ENCODE assay signal across 8 cellular contexts in genomic region chr16:11205754-11206459, GRCh38. TPM values are rescaled to one million over a fixed set of nuclear protein-coding genes. Genes with fewer than 3 reads are reported as not detected.
DNase-seq lines count a peak whose midpoint lies in the region; ATAC-seq and TF ChIP-seq lines count a peak whose summit lies in the region.

No MANE protein-coding gene starts in this region.

- H3K9ac ChIP-seq in mesenchymal stem cell (ENCODE audit: low read length) = no peak overlapping the region

- H3K4me2 ChIP-seq in mesenchymal stem cell (ENCODE audit: low read length, poor library complexity, severe bottlenecking) = no peak overlapping the region

- H3K27ac Mint-ChIP-seq in activated naive CD8-positive, alpha-beta T cell treated with anti-CD3 and anti-CD28 coated beads for 36 hours = peak overlapping the region; percentile 92

- peak overlapping the region; percentile 30 to 82 for H2BK12ac ChIP-seq in mesenchymal stem cell (ENCODE audit: low read length in 2 of 2)

- H3K4ac ChIP-seq in mesenchymal stem cell (ENCODE audit: low read depth in 1 of 2, low read length in 2 of 2) = peak overlapping the region; percentile 44 to 55

- TF ChIP-seq POLR2A in prostate gland (IDR thresholded peaks at IDR 0.05) = no peak

- no peak overlapping the region for H2BK120ac ChIP-seq in mesenchymal stem cell (ENCODE audit: low read depth, low read length)

- intact Hi-C loops in prostate gland (cut with DNase I) = no loop called here

- H4K8ac ChIP-seq in mesenchymal stem cell (ENCODE audit: low read length) = peak overlapping the region; percentile 47

- H3K79me1 ChIP-seq in mesenchymal stem cell (replicated peaks; ENCODE audit: low read length, poor library complexity, severe bottlenecking) = no peaks in the 10 kb centered on the region

- H2BK15ac ChIP-seq in mesenchymal stem cell (ENCODE audit: low read depth, poor library complexity, severe bottlenecking) = peak overlapping the region; percentile 39

- H3K4me3 ChIP-seq in GM06990 (replicated peaks; ENCODE audit: low read depth, low read length) (no peak overlapping the region), mesenchymal stem cell (ENCODE audit: insufficient read depth in 1 of 2, low read depth in 1 of 2, low read length in 2 of 2) (no peak overlapping the region), prostate gland (no peak overlapping the region)

- no peak overlapping the region for H3K27ac ChIP-seq in mesenchymal stem cell (ENCODE audit: low read length, poor library complexity, severe bottlenecking)
- no peak overlapping the region for H3K27ac ChIP-seq in prostate gland

- DNase-seq in GM06990 (ENCODE audit: extremely low read depth, insufficient read length) (peak; percentile 60), mesenchymal stem cell (peak; percentile 68), OCI-M2 (lab: John Stamatoyannopoulos, UW; ENCODE audit: unreplicated experiment) (no peak), prostate gland (ENCODE audit: low spot score) (no peak), NCI-H748 treated with DMSO at 0.1 percent for 48 hours (lab: John Stamatoyannopoulos, UW) (no peak)
- DNase-seq in activated naive CD8-positive, alpha-beta T cell treated with anti-CD3 and anti-CD28 coated beads for 36 hours = peak; percentile 10

- H3K14ac ChIP-seq in mesenchymal stem cell (ENCODE audit: low read length in 2 of 2) = peak overlapping the region in 1 of 2 experiments; percentile 10

- H3K4me1 Mint-ChIP-seq in activated naive CD8-positive, alpha-beta T cell treated with anti-CD3 and anti-CD28 coated beads for 36 hours = peaks cover 27% of the 10 kb centered on the region

- H2BK5ac ChIP-seq in mesenchymal stem cell (ENCODE audit: low read depth, low read length, poor library complexity, severe bottlenecking) = no peak overlapping the region

- ATAC-seq in HG02678 (IDR thresholded peaks at IDR 0.05; ENCODE audit: unreplicated experiment) = peak; percentile 34
- no peak for ATAC-seq in HG03159 (IDR thresholded peaks at IDR 0.05; ENCODE audit: unreplicated experiment)

- peaks cover 4% of the 10 kb centered on the region for H3K36me3 Mint-ChIP-seq in activated naive CD8-positive, alpha-beta T cell treated with anti-CD3 and anti-CD28 coated beads for 36 hours

- H3K9me3 ChIP-seq in mesenchymal stem cell (ENCODE audit: control insufficient read depth, low read length) (peaks cover 8% of the 10 kb centered on the region), prostate gland (no peaks in the 10 kb centered on the region)

- H4K91ac ChIP-seq in mesenchymal stem cell (ENCODE audit: low read length) = peak overlapping the region; percentile 53

- no peaks in the 10 kb centered on the region for H3K36me3 ChIP-seq in GM06990 (ENCODE audit: control insufficient read depth, insufficient read depth, low read length)
- H3K36me3 ChIP-seq in mesenchymal stem cell (ENCODE audit: control insufficient read depth in 1 of 2, insufficient read depth in 2 of 2, low read depth in 1 of 2, low read length in 2 of 2) = no peaks in the 10 kb centered on the region
- no peaks in the 10 kb centered on the region for H3K36me3 ChIP-seq in prostate gland

- H3K4me3 Mint-ChIP-seq in activated naive CD8-positive, alpha-beta T cell treated with anti-CD3 and anti-CD28 coated beads for 36 hours = no peak overlapping the region

- H2AK5ac ChIP-seq in mesenchymal stem cell (ENCODE audit: low read length, severe bottlenecking) = no peak overlapping the region

- no peaks in the 10 kb centered on the region for H3K27me3 ChIP-seq in GM06990 (replicated peaks; ENCODE audit: control insufficient read depth, insufficient read depth, low read length)
- H3K27me3 ChIP-seq in mesenchymal stem cell (ENCODE audit: control insufficient read depth in 1 of 2, insufficient read depth in 1 of 2, low read length in 2 of 2) = no peaks in the 10 kb centered on the region
- no peaks in the 10 kb centered on the region for H3K27me3 ChIP-seq in prostate gland (replicated peaks; ENCODE audit: insufficient read depth)

- peaks cover 9% of the 10 kb centered on the region for H3K9me3 Mint-ChIP-seq in activated naive CD8-positive, alpha-beta T cell treated with anti-CD3 and anti-CD28 coated beads for 36 hours

- H3K18ac ChIP-seq in mesenchymal stem cell (ENCODE audit: low read depth in 1 of 2, low read length in 2 of 2) = peak overlapping the region; percentile 38 to 58

- TF ChIP-seq CTCF in GM06990 (IDR thresholded peaks at IDR 0.05; ENCODE audit: insufficient read depth, low read length, poor library complexity, severe bottlenecking) = no peak
- TF ChIP-seq CTCF in prostate gland (IDR thresholded peaks at IDR 0.05) = no peak

- H3K4me1 ChIP-seq in mesenchymal stem cell (ENCODE audit: control insufficient read depth, insufficient read depth, low read depth, low read length) = peaks cover 34% of the 10 kb centered on the region
- H3K4me1 ChIP-seq in prostate gland (replicated peaks) = no peaks in the 10 kb centered on the region

- WGBS in mesenchymal stem cell = 56% methylated on average over 11 of the region's 11 CpGs
- 76% methylated on average over 11 of the region's 11 CpGs for WGBS in prostate gland

- H2AFZ ChIP-seq in mesenchymal stem cell (ENCODE audit: low read depth, low read length) = no peak overlapping the region

- peaks cover 2% of the 10 kb centered on the region for H3K27me3 Mint-ChIP-seq in activated naive CD8-positive, alpha-beta T cell treated with anti-CD3 and anti-CD28 coated beads for 36 hours

- H3K23ac ChIP-seq in mesenchymal stem cell (ENCODE audit: low read length in 2 of 2) = peak overlapping the region in 1 of 2 experiments; percentile 14

RNA-seq across cellular contexts. Expression of gene SOCS1, which starts 50.1 kb away (rescaled TPM):
- total RNA-seq in activated naive CD8-positive, alpha-beta T cell treated with anti-CD3 and anti-CD28 coated beads for 36 hours = 10 to 100 TPM; 30.8 to 32.9 TPM
- 22.8 TPM for polyA plus RNA-seq in mesenchymal stem cell (2013, experiment 1 of 2)
- 21.9 TPM for polyA plus RNA-seq in mesenchymal stem cell (2013, experiment 2 of 2)
- total RNA-seq in prostate gland = 1 to 10 TPM; 2.6 to 8.2 TPM

Comparison
In these comparisons a context has a peak if more than half of its experiments do, and no peak if none do; other contexts are left out.
1. DNase-seq: peak in GM06990 (single experiment), activated naive CD8-positive, alpha-beta T cell treated with anti-CD3 and anti-CD28 coated beads for 36 hours (single experiment) and mesenchymal stem cell (single experiment); none in OCI-M2 (single experiment), prostate gland (single experiment) and NCI-H748 treated with DMSO at 0.1 percent for 48 hours (single experiment).